ENCODE assay signal across 1 cellular context in genomic region chr19:31715249-31715944, GRCh38.
TF ChIP-seq lines count a peak whose summit lies in the region.

No MANE protein-coding gene starts in this region.

TF ChIP-seq in GM23338, 12 proteins besides CTCF, POLR2A, EP300 and RAD21 (continued from another document):
- no peak for TF ChIP-seq ZNF462 (CRISPR knock-in tag; IDR thresholded peaks at IDR 0.05)
- no peak for TF ChIP-seq ZNF331 (CRISPR knock-in tag; IDR thresholded peaks at IDR 0.05; ENCODE audit: low read depth)
- TF ChIP-seq CREB1 (CRISPR knock-in tag; IDR thresholded peaks at IDR 0.05; ENCODE audit: low read depth): no peak
- TF ChIP-seq STAT1 (IDR thresholded peaks at IDR 0.05; ENCODE audit: unreplicated experiment): no peak
- TF ChIP-seq NANOG (IDR thresholded peaks at IDR 0.05; ENCODE audit: borderline replicate concordance): no peak
- no peak for TF ChIP-seq ETS1 (IDR thresholded peaks at IDR 0.05)
- TF ChIP-seq POLR2AphosphoS5 (IDR thresholded peaks at IDR 0.05; ENCODE audit: low read depth): no peak
